Comparison of ENCODE assay signal across 31 cellular contexts in the genomic region with DNA sequence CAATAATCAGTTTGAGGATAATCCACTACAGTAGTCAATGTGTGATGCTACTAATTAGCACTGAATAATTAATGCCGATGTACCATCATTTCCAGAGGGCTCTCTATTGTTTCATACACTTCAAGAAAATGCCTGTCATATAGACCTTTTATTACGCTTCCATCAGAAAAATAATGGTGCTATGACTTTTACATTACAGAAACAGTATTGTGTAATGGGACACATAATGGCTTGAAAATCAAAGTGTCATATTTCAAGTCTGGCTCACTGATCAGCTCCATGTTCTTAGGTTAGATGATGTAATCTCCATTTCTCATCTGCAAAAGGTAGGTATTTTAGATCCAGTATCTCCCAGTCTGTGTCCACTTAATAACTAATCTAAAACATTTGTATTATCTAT.
DNase-seq lines count a peak whose midpoint lies in the region; ATAC-seq and TF ChIP-seq lines count a peak whose summit lies in the region.
"Had no signal": no experiment of that assay in that cellular context is flagged by ENCODE, and none has a peak within 500 bp of the region (broad histone marks: within the 10 kb centered on the region; RNA-seq: fewer than 3 reads in every experiment).

No MANE protein-coding gene starts in this region.

- intact Hi-C loops in PC-3 (cut with micrococcal nuclease) = no loop called here

- POLR2A ChIA-PET in PC-3 (lab: Charles Lee; ENCODE audit: unreplicated experiment) = no interaction called here

- no peak overlapping the region for H3K4me3 Mint-ChIP-seq in T-helper 17 cell
- H3K4me3 Mint-ChIP-seq: activated naive CD8-positive, alpha-beta T cell treated with anti-CD3 and anti-CD28 coated beads, Interleukin-2, amount 50 U/mL, for 24 hours; B cell; CD4-positive, alpha-beta memory T cell; HFFc6; naive thymus-derived CD8-positive, alpha-beta T cell had no signal

- no peak overlapping the region for H3K4me2 ChIP-seq in PC-3 (ENCODE audit: low read length)

- H4K20me1 ChIP-seq in PC-3 (ENCODE audit: low read length) = no peaks in the 10 kb centered on the region

- no peaks in the 10 kb centered on the region for H3K9me2 ChIP-seq in PC-3 (replicated peaks; ENCODE audit: low read length)

- H3K4me3 ChIP-seq in PC-3 (ENCODE audit: low read length) = no peak overlapping the region
- H3K4me3 ChIP-seq: esophagus squamous epithelium, GM12878, K562, psoas muscle, sigmoid colon, SK-N-MC, tibial nerve had no signal

- BruUV-seq in PC-3 (replicated peaks; lab: Mats Ljungman, UMichigan) = no TSS peak

- no peaks in the 10 kb centered on the region for H3K27me3 Mint-ChIP-seq in T-helper 17 cell
- H3K27me3 Mint-ChIP-seq: activated naive CD8-positive, alpha-beta T cell treated with anti-CD3 and anti-CD28 coated beads, Interleukin-2, amount 50 U/mL, for 24 hours; B cell; CD4-positive, alpha-beta memory T cell; naive thymus-derived CD8-positive, alpha-beta T cell had no signal

- H3K27ac ChIP-seq in PC-3 (ENCODE audit: low read length) = no peak overlapping the region
- H3K27ac ChIP-seq: esophagus squamous epithelium, psoas muscle, sigmoid colon, SK-N-MC, tibial nerve had no signal

- CTCF ChIA-PET in PC-3 (lab: Charles Lee) = no interaction called here

- H3K9me3 ChIP-seq in PC-3 (ENCODE audit: low read length) (no peaks in the 10 kb centered on the region), T-helper 17 cell (ENCODE audit: control insufficient read depth, low read length, poor library complexity, severe bottlenecking) (no peaks in the 10 kb centered on the region)
- H3K9me3 ChIP-seq: esophagus squamous epithelium, psoas muscle, sigmoid colon, tibial nerve had no signal

- H3K27me3 ChIP-seq in PC-3 (ENCODE audit: low read length) = no peaks in the 10 kb centered on the region
- H3K27me3 ChIP-seq: esophagus squamous epithelium, sigmoid colon, tibial nerve had no signal

- H3K4me1 Mint-ChIP-seq in T-helper 17 cell = no peaks in the 10 kb centered on the region
- H3K4me1 Mint-ChIP-seq: activated naive CD8-positive, alpha-beta T cell treated with anti-CD3 and anti-CD28 coated beads, Interleukin-2, amount 50 U/mL, for 24 hours; B cell; CD4-positive, alpha-beta memory T cell; naive thymus-derived CD8-positive, alpha-beta T cell had no signal

- H3K36me3 ChIP-seq in PC-3 (ENCODE audit: low read depth, low read length) = no peaks in the 10 kb centered on the region
- H3K36me3 ChIP-seq: esophagus squamous epithelium, sigmoid colon, tibial nerve had no signal

- H3K4me1 ChIP-seq in PC-3 (ENCODE audit: insufficient read depth, low read length) = no peaks in the 10 kb centered on the region
- H3K4me1 ChIP-seq: esophagus squamous epithelium, psoas muscle, sigmoid colon, tibial nerve had no signal

- no peaks in the 10 kb centered on the region for H3K79me2 ChIP-seq in PC-3 (ENCODE audit: low read length)

- H2AFZ ChIP-seq in PC-3 (ENCODE audit: low read length) = no peak overlapping the region

- peak; percentile 34 for DNase-seq in NCI-H510A treated with DMSO at 0.1 percent for 48 hours (lab: John Stamatoyannopoulos, UW)
- DNase-seq in NCI-H510A (lab: John Stamatoyannopoulos, UW) = no peak
- peak; percentile 32 for DNase-seq in NCI-H1436 (lab: John Stamatoyannopoulos, UW)
- DNase-seq in PC-3 = peak; percentile 1
- peak; percentile 9 for DNase-seq in medulla oblongata (ENCODE audit: extremely low spot score)
- no peak for DNase-seq in HT-29 (ENCODE audit: low spot score)
- no peak for DNase-seq in T-helper 17 cell
- DNase-seq: ACHN; activated CD4-positive, alpha-beta T cell treated with anti-CD3 and anti-CD28 coated beads, Interleukin-2, amount 50 U/mL, for 4 hours; activated naive CD8-positive, alpha-beta T cell treated with anti-CD3 and anti-CD28 coated beads, Interleukin-2, amount 50 U/mL, for 24 hours; activated T-cell treated with anti-CD3 and anti-CD28 coated beads, Interleukin-2, amount 50 U/mL, for 48 hours; CD4-positive, alpha-beta memory T cell; esophagus squamous epithelium; foreskin melanocyte; GOT3; HFFc6; kidney glomerular epithelial cell; naive thymus-derived CD8-positive, alpha-beta T cell; NCI-H774; nucleus accumbens; OCI-M1; psoas muscle; sigmoid colon; stimulated activated CD4-positive, alpha-beta T cell treated with anti-CD3 and anti-CD28 coated beads, Interleukin-4, amount 100 ng/mL, for 24 hours; T-helper 1 cell had no signal

- H3K27ac Mint-ChIP-seq in T-helper 17 cell = no peak overlapping the region
- H3K27ac Mint-ChIP-seq: activated naive CD8-positive, alpha-beta T cell treated with anti-CD3 and anti-CD28 coated beads, Interleukin-2, amount 50 U/mL, for 24 hours; B cell; CD4-positive, alpha-beta memory T cell; HFFc6; naive thymus-derived CD8-positive, alpha-beta T cell had no signal

- H3K9ac ChIP-seq in PC-3 (ENCODE audit: low read length) = no peak overlapping the region

- ATAC-seq in PC-3 (no peak), T-helper 17 cell (no peak), HG03378 (IDR thresholded peaks at IDR 0.05; ENCODE audit: unreplicated experiment) (no peak)
- ATAC-seq: activated naive CD8-positive, alpha-beta T cell treated with anti-CD3 and anti-CD28 coated beads, Interleukin-2, amount 50 U/mL, for 24 hours; GM12878; K562; naive thymus-derived CD8-positive, alpha-beta T cell; psoas muscle had no signal

- no peak for TF ChIP-seq CTCF in PC-3 (conservative IDR thresholded peaks at IDR 0.05; ENCODE audit: low read depth, low read length)

- H3K36me3 Mint-ChIP-seq in T-helper 17 cell (ENCODE audit: low read depth) = no peaks in the 10 kb centered on the region
- H3K36me3 Mint-ChIP-seq: CD4-positive, alpha-beta memory T cell; naive thymus-derived CD8-positive, alpha-beta T cell had no signal

- H3F3A ChIP-seq in PC-3 (ENCODE audit: low read length, unreplicated experiment) = no peaks in the 10 kb centered on the region

Comparison
In these comparisons a context has a peak if more than half of its experiments do, and no peak if none do; other contexts are left out.
1. DNase-seq: peak in NCI-H510A treated with DMSO at 0.1 percent for 48 hours (single experiment), NCI-H1436 (single experiment), PC-3 (single experiment) and medulla oblongata (single experiment); none in NCI-H510A (single experiment), HT-29 (single experiment) and T-helper 17 cell (0 of 3).